Comparison of ENCODE assay signal across 28 cellular contexts in the genomic region with DNA sequence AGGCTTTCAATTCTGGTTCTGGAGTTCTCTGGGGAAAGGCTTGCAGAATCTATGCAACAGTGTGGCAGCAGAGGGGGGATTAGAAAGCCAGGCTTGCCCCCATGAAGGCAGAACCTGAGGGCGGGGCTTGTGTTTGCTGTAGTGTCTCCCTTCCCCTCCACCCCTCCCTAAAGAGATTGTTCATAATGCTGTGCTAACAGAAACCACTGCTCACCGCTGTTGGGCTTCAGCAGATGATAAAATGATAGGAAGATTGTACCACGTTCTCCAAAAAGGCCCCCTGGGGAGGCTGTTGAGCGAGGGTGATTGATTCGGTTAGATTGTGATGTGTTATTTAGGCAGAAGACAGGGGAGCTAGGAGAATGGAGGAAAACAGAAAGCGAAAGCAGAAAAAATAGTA.
A peak's percentile ranks its signal among the peaks of the same experiment; 100 is the strongest.
DNase-seq lines count a peak whose midpoint lies in the region; ATAC-seq and TF ChIP-seq lines count a peak whose summit lies in the region.
"Had no signal": no experiment of that assay in that cellular context is flagged by ENCODE, and none has a peak within 500 bp of the region (broad histone marks: within the 10 kb centered on the region; RNA-seq: fewer than 3 reads in every experiment).

No MANE protein-coding gene starts in this region.

- peaks cover 2 to 8% of the 10 kb centered on the region in 2 donors for H3K4me1 Mint-ChIP-seq in natural killer cell treated with Interleukin-12 subunit alpha and Interleukin-12 subunit beta and Interleukin-15 and Interleukin-18, amount 100 ng/mL, for 72 hours (ENCODE audit: low read depth in 2 of 2)
- H3K4me1 Mint-ChIP-seq in stimulated activated naive B cell treated with anti-CD40 and anti-IgM and Interleukin-4, amounts not matched to agents 10 μg/mL and 1 μg/mL and 100 μg/mL, for 72 hours = no peaks in the 10 kb centered on the region
- H3K4me1 Mint-ChIP-seq: CD8-positive, alpha-beta memory T cell; memory B cell; stimulated activated memory B cell treated with anti-CD40 and anti-IgM and Interleukin-4, amounts not matched to agents 10 μg/mL and 1 μg/mL and 100 μg/mL, for 72 hours had no signal

- H3K9me3 Mint-ChIP-seq in natural killer cell treated with Interleukin-12 subunit alpha and Interleukin-12 subunit beta and Interleukin-15 and Interleukin-18, amount 100 ng/mL, for 72 hours = no peaks in the 10 kb centered on the region
- peaks cover 2 to 3% of the 10 kb centered on the region in 2 donors for H3K9me3 Mint-ChIP-seq in stimulated activated naive B cell treated with anti-CD40 and anti-IgM and Interleukin-4, amounts not matched to agents 10 μg/mL and 1 μg/mL and 100 μg/mL, for 72 hours
- H3K9me3 Mint-ChIP-seq: stimulated activated memory B cell treated with anti-CD40 and anti-IgM and Interleukin-4, amounts not matched to agents 10 μg/mL and 1 μg/mL and 100 μg/mL, for 72 hours had no signal

- peak; percentile 9 for DNase-seq in NCI-H2107 treated with DMSO at 0.1 percent for 48 hours (lab: John Stamatoyannopoulos, UW; ENCODE audit: unreplicated experiment)
- no peak for DNase-seq in NCI-H2107 (lab: John Stamatoyannopoulos, UW)
- DNase-seq in DND-41 = peak; percentile 54
- DNase-seq in NCI-H69 (lab: John Stamatoyannopoulos, UW) = peak; percentile 58
- DNase-seq in natural killer cell treated with Interleukin-12 subunit alpha and Interleukin-12 subunit beta and Interleukin-15 and Interleukin-18, amount 100 ng/mL, for 72 hours (ENCODE audit: low spot score) = no peak
- DNase-seq in cerebellum (ENCODE audit: low spot score) = no peak
- no peak for DNase-seq in spleen
- no peak for DNase-seq in stimulated activated naive B cell treated with anti-CD40 and anti-IgM and Interleukin-4, amounts not matched to agents 10 μg/mL and 1 μg/mL and 100 μg/mL, for 72 hours
- DNase-seq: activated naive CD4-positive, alpha-beta T cell treated with Interleukin-2 at 50 U/mL for 16 hours; activated T-cell treated with anti-CD3 and anti-CD28 coated beads, Interleukin-2, amount 50 U/mL, for 48 hours; AML-193; amniotic stem cell; brain microvascular endothelial cell; CD8-positive, alpha-beta memory T cell; DMS153; GDM1; hippocampal formation; immature natural killer cell; Kasumi-1; MV-4-11; right lobe of liver; stimulated activated CD4-positive, alpha-beta T cell treated with anti-CD3 and anti-CD28 coated beads, Interleukin-4, amount 100 ng/mL, for 4 hours had no signal

- H3K27me3 ChIP-seq in DND-41 (ENCODE audit: insufficient read depth, low read length, poor library complexity) (no peaks in the 10 kb centered on the region), spleen (replicated peaks in 1 of 7) (peaks cover 0 to 31% (median 0%) of the 10 kb centered on the region in 7 donors)
- H3K27me3 ChIP-seq: brain microvascular endothelial cell, right lobe of liver had no signal

- H3K27me3 Mint-ChIP-seq in natural killer cell treated with Interleukin-12 subunit alpha and Interleukin-12 subunit beta and Interleukin-15 and Interleukin-18, amount 100 ng/mL, for 72 hours = peaks cover 38 to 57% of the 10 kb centered on the region in 2 donors
- peaks cover 12 to 21% of the 10 kb centered on the region in 2 donors for H3K27me3 Mint-ChIP-seq in stimulated activated naive B cell treated with anti-CD40 and anti-IgM and Interleukin-4, amounts not matched to agents 10 μg/mL and 1 μg/mL and 100 μg/mL, for 72 hours

- H3K36me3 Mint-ChIP-seq in natural killer cell treated with Interleukin-12 subunit alpha and Interleukin-12 subunit beta and Interleukin-15 and Interleukin-18, amount 100 ng/mL, for 72 hours = no peaks in the 10 kb centered on the region
- no peaks in the 10 kb centered on the region for H3K36me3 Mint-ChIP-seq in stimulated activated naive B cell treated with anti-CD40 and anti-IgM and Interleukin-4, amounts not matched to agents 10 μg/mL and 1 μg/mL and 100 μg/mL, for 72 hours
- H3K36me3 Mint-ChIP-seq: CD8-positive, alpha-beta memory T cell; immature natural killer cell; stimulated activated memory B cell treated with anti-CD40 and anti-IgM and Interleukin-4, amounts not matched to agents 10 μg/mL and 1 μg/mL and 100 μg/mL, for 72 hours had no signal

- H3K4me3 ChIP-seq in DND-41 (ENCODE audit: low read depth in 1 of 2, low read length in 2 of 2) (peak overlapping the region in 1 of 2 experiments; percentile 36; a peak in 2 of 4 replicates), spleen (no peak overlapping the region)
- H3K4me3 ChIP-seq: right lobe of liver had no signal

- no peak for TF ChIP-seq CTCF in DND-41 (IDR thresholded peaks at IDR 0.05; ENCODE audit: borderline replicate concordance, extremely low read depth, low read length, poor library complexity, severe bottlenecking)
- TF ChIP-seq CTCF in spleen (IDR thresholded peaks at IDR 0.05 in 8 of 11, conservative IDR thresholded peaks at IDR 0.05 in 3 of 11) = no peak

- H3K36me3 ChIP-seq in DND-41 (ENCODE audit: insufficient read depth, low read length) (no peaks in the 10 kb centered on the region), spleen (no peaks in the 10 kb centered on the region)
- H3K36me3 ChIP-seq: brain microvascular endothelial cell, right lobe of liver had no signal

- peak overlapping the region in 1 of 2 donors; percentile 39 for H3K27ac Mint-ChIP-seq in natural killer cell treated with Interleukin-12 subunit alpha and Interleukin-12 subunit beta and Interleukin-15 and Interleukin-18, amount 100 ng/mL, for 72 hours
- no peak overlapping the region for H3K27ac Mint-ChIP-seq in stimulated activated naive B cell treated with anti-CD40 and anti-IgM and Interleukin-4, amounts not matched to agents 10 μg/mL and 1 μg/mL and 100 μg/mL, for 72 hours
- H3K27ac Mint-ChIP-seq: immature natural killer cell; memory B cell; progenitor cell of endocrine pancreas; stimulated activated memory B cell treated with anti-CD40 and anti-IgM and Interleukin-4, amounts not matched to agents 10 μg/mL and 1 μg/mL and 100 μg/mL, for 72 hours had no signal

- TF ChIP-seq POLR2A in spleen (IDR thresholded peaks at IDR 0.05) = no peak

- peak overlapping the region; percentile 51 for H3K4me2 ChIP-seq in DND-41 (ENCODE audit: insufficient read depth, low read length)

- H3K79me2 ChIP-seq in DND-41 (ENCODE audit: insufficient read depth, low read length) = no peaks in the 10 kb centered on the region

- H3K4me1 ChIP-seq in DND-41 (ENCODE audit: insufficient read depth, low read length) (peaks cover 4% of the 10 kb centered on the region; the same call in 1 of the 2 replicates), spleen (no peaks in the 10 kb centered on the region)
- H3K4me1 ChIP-seq: right lobe of liver had no signal

- WGBS in spleen, 5 donors = 59 to 78% (median 70%) methylated on average over 6 of the region's 6 CpGs

- H3K27ac ChIP-seq in DND-41 (ENCODE audit: low read length) (no peak overlapping the region), spleen (no peak overlapping the region)
- H3K27ac ChIP-seq: brain microvascular endothelial cell, right lobe of liver, RWPE1 had no signal

- H3K9me3 ChIP-seq in DND-41 (ENCODE audit: insufficient read depth, low read length, severe bottlenecking) = no peaks in the 10 kb centered on the region
- no peaks in the 10 kb centered on the region for H3K9me3 ChIP-seq in spleen
- H3K9me3 ChIP-seq: right lobe of liver had no signal

- H2AFZ ChIP-seq in DND-41 (ENCODE audit: low read depth, low read length) = peak overlapping the region; percentile 44

- H3K9ac ChIP-seq in DND-41 (ENCODE audit: low read depth, low read length) = no peak overlapping the region

- intact Hi-C loops in spleen (cut with DNase I; ENCODE audit: low total_unique reads) = no loop called here

- peak overlapping the region; percentile 63 for H3K4me3 Mint-ChIP-seq in natural killer cell treated with Interleukin-12 subunit alpha and Interleukin-12 subunit beta and Interleukin-15 and Interleukin-18, amount 100 ng/mL, for 72 hours
- H3K4me3 Mint-ChIP-seq in stimulated activated naive B cell treated with anti-CD40 and anti-IgM and Interleukin-4, amounts not matched to agents 10 μg/mL and 1 μg/mL and 100 μg/mL, for 72 hours = no peak overlapping the region
- H3K4me3 Mint-ChIP-seq: memory B cell; stimulated activated memory B cell treated with anti-CD40 and anti-IgM and Interleukin-4, amounts not matched to agents 10 μg/mL and 1 μg/mL and 100 μg/mL, for 72 hours had no signal

- peak; percentile 87 for ATAC-seq in DND-41 (ENCODE audit: insufficient read depth, low read depth)
- no peak for ATAC-seq in natural killer cell treated with Interleukin-12 subunit alpha and Interleukin-12 subunit beta and Interleukin-15 and Interleukin-18, amount 100 ng/mL, for 72 hours
- no peak for ATAC-seq in stimulated activated naive B cell treated with anti-CD40 and anti-IgM and Interleukin-4, amounts not matched to agents 10 μg/mL and 1 μg/mL and 100 μg/mL, for 72 hours (replicated peaks)
- ATAC-seq: HepG2; left lobe of liver; right lobe of liver; stimulated activated memory B cell treated with anti-CD40 and anti-IgM and Interleukin-4, amounts not matched to agents 10 μg/mL and 1 μg/mL and 100 μg/mL, for 72 hours had no signal

- no peaks in the 10 kb centered on the region for H4K20me1 ChIP-seq in DND-41 (ENCODE audit: insufficient read depth, low read length)

Comparison
In these comparisons a context has a peak if more than half of its experiments do, and no peak if none do; other contexts are left out.
1. DNase-seq: peak in NCI-H2107 treated with DMSO at 0.1 percent for 48 hours (single experiment), DND-41 (single experiment) and NCI-H69 (single experiment); none in NCI-H2107 (single experiment), natural killer cell treated with Interleukin-12 subunit alpha and Interleukin-12 subunit beta and Interleukin-15 and Interleukin-18, amount 100 ng/mL, for 72 hours (single experiment), cerebellum (single experiment), spleen (single experiment) and stimulated activated naive B cell treated with anti-CD40 and anti-IgM and Interleukin-4, amounts not matched to agents 10 μg/mL and 1 μg/mL and 100 μg/mL, for 72 hours (single experiment).